In genomic region chr11:130467116-130467990, GRCh38 we compare ENCODE assay signal across 24 cellular contexts. TPM values are rescaled to one million over a fixed set of nuclear protein-coding genes. Genes with fewer than 3 reads are reported as not detected.
"Had no signal": no experiment of that assay in that cellular context is flagged by ENCODE, and none has a peak within 500 bp of the region (broad histone marks: within the 10 kb centered on the region; RNA-seq: fewer than 3 reads in every experiment).

No MANE protein-coding gene starts in this region.

- H3K27me3 Mint-ChIP-seq: activated CD8-positive, alpha-beta T cell treated with anti-CD3 and anti-CD28 coated beads for 36 hours had no signal

- H3K9me3 Mint-ChIP-seq: activated CD8-positive, alpha-beta T cell treated with anti-CD3 and anti-CD28 coated beads for 36 hours had no signal

- H3K27ac Mint-ChIP-seq: activated CD8-positive, alpha-beta T cell treated with anti-CD3 and anti-CD28 coated beads for 36 hours had no signal

- H3K4me3 ChIP-seq: ascending aorta, body of pancreas, PC-9, SJCRH30 had no signal

- H3K4me3 Mint-ChIP-seq: activated CD8-positive, alpha-beta T cell treated with anti-CD3 and anti-CD28 coated beads for 36 hours had no signal

- ATAC-seq: activated CD4-positive, CD25-positive, alpha-beta regulatory T cell treated with anti-CD3 and anti-CD28 coated beads, Interleukin-2, amount 50 U/mL, for 24 hours; activated CD8-positive, alpha-beta T cell treated with anti-CD3 and anti-CD28 coated beads for 36 hours; body of pancreas had no signal

- DNase-seq: activated CD4-positive, alpha-beta T cell treated with anti-CD3 and anti-CD28 coated beads for 4 hours; activated CD8-positive, alpha-beta memory T cell treated with anti-CD3 and anti-CD28 coated beads, Interleukin-2, amount 50 U/mL, for 48 hours; activated CD8-positive, alpha-beta T cell treated with anti-CD3 and anti-CD28 coated beads for 36 hours; activated naive CD4-positive, alpha-beta T cell treated with anti-CD3 and anti-CD28 coated beads, Interleukin-2, amount 50 U/mL, for 16 hours; activated T-cell treated with anti-CD3 and anti-CD28 coated beads, Interleukin-2, amount 50 U/mL, for 1 hour; amniotic stem cell; body of pancreas; central memory CD4-positive, alpha-beta T cell; MM.1S; NCI-H1105; NCI-H1436; NCI-H1694 treated with DMSO at 0.1 percent for 48 hours; NCI-H2081; NCI-H510A treated with DMSO at 0.1 percent for 48 hours; NCI-H69; PC-9; SJCRH30; SK-N-SH; T-helper 1 cell had no signal

RNA-seq across cellular contexts. Expression of gene ADAMTS15, which starts 18.9 kb away (rescaled TPM):
- total RNA-seq: activated CD8-positive, alpha-beta T cell treated with anti-CD3 and anti-CD28 coated beads for 36 hours had no signal

RNA-seq across cellular contexts. Expression of gene ADAMTS8, which starts 38.9 kb away (rescaled TPM):
- total RNA-seq: activated CD8-positive, alpha-beta T cell treated with anti-CD3 and anti-CD28 coated beads for 36 hours; bronchial epithelial cell; PC-9; RPMI7951; SJCRH30; T-helper 2 cell treated with Interferon-gamma antibody and Interleukin-4, amounts not matched to agents 100 ng/mL and 5 ng/mL, for 36 hours had no signal
